ENCODE assay signal across 15 cellular contexts in the genomic region with DNA sequence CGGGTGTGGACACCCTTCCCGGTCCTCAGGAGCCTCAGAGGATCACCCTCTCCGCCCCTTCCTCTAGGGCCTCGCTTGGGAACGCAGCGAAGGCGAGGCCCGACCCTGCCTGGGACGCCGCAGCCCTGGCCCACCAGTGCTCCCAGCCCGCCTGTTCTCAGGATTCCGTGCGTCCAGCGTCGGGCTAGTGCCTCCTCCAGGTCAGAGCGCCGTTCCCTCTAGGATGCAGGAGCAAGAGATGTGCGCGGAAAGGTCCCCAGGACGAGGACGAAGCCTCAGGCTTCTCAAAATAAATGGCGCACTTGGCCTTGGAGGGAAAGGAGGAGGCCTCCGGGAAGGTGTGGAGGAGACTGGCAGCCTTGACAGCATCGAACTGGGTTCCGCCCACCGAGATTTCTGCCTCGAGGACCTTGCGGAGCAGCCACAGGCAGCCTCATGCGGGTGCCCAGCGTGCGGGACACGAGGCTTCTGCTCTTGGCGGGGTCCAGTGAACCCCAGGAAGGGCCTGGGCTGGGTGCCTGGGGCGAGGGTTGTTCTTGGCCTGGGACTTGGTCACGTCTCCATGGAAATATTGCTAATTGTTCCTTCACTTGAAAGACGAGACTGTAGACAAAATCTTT. TPM values are rescaled to one million over a fixed set of nuclear protein-coding genes. Genes with fewer than 3 reads are reported as not detected.
A peak's percentile ranks its signal among the peaks of the same experiment; 100 is the strongest.
DNase-seq lines count a peak whose midpoint lies in the region; ATAC-seq and TF ChIP-seq lines count a peak whose summit lies in the region.
"Had no signal": no experiment of that assay in that cellular context is flagged by ENCODE, and none has a peak within 500 bp of the region (broad histone marks: within the 10 kb centered on the region; RNA-seq: fewer than 3 reads in every experiment).

No MANE protein-coding gene starts in this region.

- H2BK12ac ChIP-seq in H9 (ENCODE audit: insufficient read length, low read depth, low read length): no peak overlapping the region

- H2BK5ac ChIP-seq in H9 (ENCODE audit: insufficient read length, low read length): no peak overlapping the region

- H3K56ac ChIP-seq in H9 (ENCODE audit: insufficient read length, low read depth, low read length): no peak overlapping the region

- H3K4ac ChIP-seq in H9 (ENCODE audit: low read depth, low read length): no peak overlapping the region

- H2AK5ac ChIP-seq in H9 (ENCODE audit: insufficient read length, low read length): no peak overlapping the region

- no peak overlapping the region for H3K4me3 ChIP-seq in endodermal cell (ENCODE audit: low read length)
- H3K4me3 ChIP-seq in upper lobe of right lung: no peak overlapping the region
- H3K4me3 ChIP-seq in suprapubic skin: no peak overlapping the region
- H3K4me3 ChIP-seq: BLaER1, GM12878 had no signal

- H3K9me3 ChIP-seq in H9 (ENCODE audit: control insufficient read depth, low read depth, low read length) (no peaks in the 10 kb centered on the region), endodermal cell (ENCODE audit: control insufficient read depth, low read length) (no peaks in the 10 kb centered on the region), upper lobe of right lung (no peaks in the 10 kb centered on the region), suprapubic skin (no peaks in the 10 kb centered on the region)
- H3K9me3 ChIP-seq: BLaER1 had no signal

- no peak overlapping the region for H3K27ac ChIP-seq in H9 (ENCODE audit: insufficient read length, low read depth, low read length)
- no peak overlapping the region for H3K27ac ChIP-seq in endodermal cell (ENCODE audit: low read depth, low read length)
- no peak overlapping the region for H3K27ac ChIP-seq in upper lobe of right lung
- H3K27ac ChIP-seq in suprapubic skin: no peak overlapping the region
- H3K27ac ChIP-seq: BLaER1 had no signal

- no peak overlapping the region; a peak in 1 of 7 replicates for H3K27ac Mint-ChIP-seq in H9
- no peak overlapping the region for H3K27ac Mint-ChIP-seq in endodermal cell
- H3K27ac Mint-ChIP-seq: CD14-positive monocyte; CD4-positive, alpha-beta memory T cell had no signal

- H3K23ac ChIP-seq in H9 (ENCODE audit: insufficient read length, low read depth, low read length): no peak overlapping the region

- H3K4me1 Mint-ChIP-seq in H9 (peaks cover 3% of the 10 kb centered on the region in 2 experiments; a peak in 3 of 4 replicates), endodermal cell (no peaks in the 10 kb centered on the region)
- H3K4me1 Mint-ChIP-seq: CD14-positive monocyte; CD4-positive, alpha-beta memory T cell had no signal

- no peak overlapping the region for H2BK120ac ChIP-seq in H9 (ENCODE audit: low read depth, low read length, poor library complexity, severe bottlenecking)

- no peaks in the 10 kb centered on the region for H3K27me3 ChIP-seq in H9 (ENCODE audit: insufficient read depth, low read length)
- H3K27me3 ChIP-seq in endodermal cell (ENCODE audit: control insufficient read depth, insufficient read depth, low read length, poor library complexity, severe bottlenecking): no peaks in the 10 kb centered on the region
- no peaks in the 10 kb centered on the region for H3K27me3 ChIP-seq in upper lobe of right lung
- H3K27me3 ChIP-seq in suprapubic skin: no peaks in the 10 kb centered on the region
- H3K27me3 ChIP-seq: BLaER1 had no signal

- intact Hi-C loops in upper lobe of right lung (cut with DNase I): no loop called here

- H3K4me1 ChIP-seq in H9 (ENCODE audit: insufficient read depth, low read length) (no peaks in the 10 kb centered on the region), endodermal cell (ENCODE audit: control insufficient read depth, insufficient read depth, low read length) (no peaks in the 10 kb centered on the region), upper lobe of right lung (no peaks in the 10 kb centered on the region), suprapubic skin (peaks cover 3% of the 10 kb centered on the region)
- H3K4me1 ChIP-seq: BLaER1 had no signal

- no peaks in the 10 kb centered on the region for H3K79me1 ChIP-seq in H9 (ENCODE audit: insufficient read depth, low read depth, low read length, poor library complexity, severe bottlenecking)

- no peaks in the 10 kb centered on the region for H4K20me1 ChIP-seq in H9 (ENCODE audit: control insufficient read depth, insufficient read depth, insufficient read length)
- H4K20me1 ChIP-seq: BLaER1 had no signal

- H3K36me3 Mint-ChIP-seq in H9 (ENCODE audit: insufficient read depth in 1 of 3, low read depth in 3 of 3) (peaks cover 0 to 1% (median 0%) of the 10 kb centered on the region in 3 experiments; a peak in 1 of 7 replicates), endodermal cell (ENCODE audit: low read depth) (peaks cover 2% of the 10 kb centered on the region)
- H3K36me3 Mint-ChIP-seq: CD14-positive monocyte; CD4-positive, alpha-beta memory T cell had no signal

- H3K27me3 Mint-ChIP-seq in H9 (ENCODE audit: low read depth) (no peaks in the 10 kb centered on the region; the same call in 1 of the 2 replicates), endodermal cell (ENCODE audit: insufficient read depth) (no peaks in the 10 kb centered on the region)

- no peaks in the 10 kb centered on the region for H3K23me2 ChIP-seq in H9 (ENCODE audit: insufficient read length, low read depth, low read length, poor library complexity, severe bottlenecking)

- no peak overlapping the region for H4K5ac ChIP-seq in H9 (ENCODE audit: insufficient read length, low read depth, low read length)

- no peaks in the 10 kb centered on the region for H3K36me3 ChIP-seq in endodermal cell (ENCODE audit: control insufficient read depth, insufficient read depth, low read length)
- H3K36me3 ChIP-seq in upper lobe of right lung: no peaks in the 10 kb centered on the region
- no peaks in the 10 kb centered on the region for H3K36me3 ChIP-seq in suprapubic skin
- H3K36me3 ChIP-seq: BLaER1 had no signal

- no peak overlapping the region for H2BK20ac ChIP-seq in H9 (ENCODE audit: low read depth, low read length, poor library complexity, severe bottlenecking)

- no peak overlapping the region for H3K18ac ChIP-seq in H9 (ENCODE audit: insufficient read length, low read depth, low read length)

- H3K9ac ChIP-seq in H9 (ENCODE audit: extremely low read depth, insufficient read length, low read length) (no peak overlapping the region), endodermal cell (ENCODE audit: extremely low read depth, low read length, poor library complexity, severe bottlenecking) (no peak overlapping the region)
- H3K9ac ChIP-seq: BLaER1 had no signal

- no peak overlapping the region for H4K91ac ChIP-seq in H9 (ENCODE audit: insufficient read length, low read depth, low read length)

- no peak overlapping the region for H3K14ac ChIP-seq in H9 (ENCODE audit: insufficient read depth, low read length)

- H2BK15ac ChIP-seq in H9 (ENCODE audit: low read depth, low read length): no peak overlapping the region

- TF ChIP-seq POLR2A in suprapubic skin (IDR thresholded peaks at IDR 0.05): no peak

- TF ChIP-seq CTCF in H9 (conservative IDR thresholded peaks at IDR 0.05): no peak
- TF ChIP-seq CTCF in endodermal cell (conservative IDR thresholded peaks at IDR 0.05): no peak
- TF ChIP-seq CTCF in upper lobe of right lung (IDR thresholded peaks at IDR 0.05): no peak
- no peak for TF ChIP-seq CTCF in suprapubic skin (IDR thresholded peaks at IDR 0.05)

- H4K8ac ChIP-seq in H9 (replicated peaks; ENCODE audit: insufficient read length, low read depth, low read length): no peak overlapping the region

- TF ChIP-seq EP300 in suprapubic skin (IDR thresholded peaks at IDR 0.05): no peak

- no peak overlapping the region for H2AFZ ChIP-seq in H9 (ENCODE audit: low read length)

- no peaks in the 10 kb centered on the region for H3K79me2 ChIP-seq in H9 (ENCODE audit: insufficient read depth, low read length)

- peak; percentile 8 for DNase-seq in ELF-1 (ENCODE audit: low read depth, low spot score)
- DNase-seq in H9: peak; percentile 59
- DNase-seq in endodermal cell: peak; percentile 49
- no peak for DNase-seq in upper lobe of right lung
- no peak for DNase-seq in suprapubic skin (ENCODE audit: low spot score in 2 of 2)
- DNase-seq: 8988T; CD4-positive, alpha-beta memory T cell; DMS153; DMS79 had no signal

- no CpG with 5 or more reads among the region's 36 CpGs for WGBS in H9 (ENCODE audit: extremely low coverage, insufficient read length, low lambda C conversion rate)
- WGBS in endodermal cell (ENCODE audit: insufficient coverage in 1 of 2, insufficient read length in 1 of 2), 2 experiments: 96 to 98% methylated on average over 14 to 36 of the region's 36 CpGs
- WGBS in suprapubic skin: 94% methylated on average over 36 of the region's 36 CpGs

- no peak overlapping the region for H3K4me2 ChIP-seq in H9 (ENCODE audit: insufficient read depth, insufficient read length, low read length)
- H3K4me2 ChIP-seq: BLaER1 had no signal

- no peak overlapping the region for H3T11ph ChIP-seq in H9 (ENCODE audit: low read length)

- H3K4me3 Mint-ChIP-seq in H9 (no peak overlapping the region), endodermal cell (no peak overlapping the region)
- H3K4me3 Mint-ChIP-seq: CD14-positive monocyte; CD4-positive, alpha-beta memory T cell had no signal

- ATAC-seq in upper lobe of right lung: peak; percentile 36
- ATAC-seq in HG03521 (IDR thresholded peaks at IDR 0.05; ENCODE audit: unreplicated experiment): no peak
- no peak for ATAC-seq in GM21515 (IDR thresholded peaks at IDR 0.05; ENCODE audit: unreplicated experiment)
- ATAC-seq: GM12878 had no signal

- H3K9me3 Mint-ChIP-seq in H9: no peaks in the 10 kb centered on the region
- no peaks in the 10 kb centered on the region for H3K9me3 Mint-ChIP-seq in endodermal cell

RNA-seq across cellular contexts. Expression of a gene that starts 35.1 kb away (rescaled TPM):
- total RNA-seq in H9 (2021) (7.5 and 8.5 TPM in 2 replicates), endodermal cell (10 to 100 TPM; 28.8 to 32.7 TPM), upper lobe of right lung (not detected), suprapubic skin (1 to 10 TPM in 3 of 4 donors, under 1 TPM in 1; 0.48 to 8.3 (median 4.1) TPM)
- 27.2 TPM for polyA plus RNA-seq in endodermal cell (2013, experiment 1 of 2)
- 34.7 TPM for polyA plus RNA-seq in endodermal cell (2013, experiment 2 of 2)
- total RNA-seq: CD4-positive, alpha-beta memory T cell; G401; GM12878 had no signal
- polyA plus RNA-seq: CD14-positive monocyte; CD4-positive, alpha-beta memory T cell; GM12878 had no signal

Comparison
In these comparisons a context has a peak if more than half of its experiments do, and no peak if none do; other contexts are left out.
1. DNase-seq: peak in ELF-1 (single experiment), H9 (single experiment) and endodermal cell (single experiment); none in upper lobe of right lung (single experiment) and suprapubic skin (0 of 2).